ENCODE assay signal across 8 cellular contexts in the genomic region with DNA sequence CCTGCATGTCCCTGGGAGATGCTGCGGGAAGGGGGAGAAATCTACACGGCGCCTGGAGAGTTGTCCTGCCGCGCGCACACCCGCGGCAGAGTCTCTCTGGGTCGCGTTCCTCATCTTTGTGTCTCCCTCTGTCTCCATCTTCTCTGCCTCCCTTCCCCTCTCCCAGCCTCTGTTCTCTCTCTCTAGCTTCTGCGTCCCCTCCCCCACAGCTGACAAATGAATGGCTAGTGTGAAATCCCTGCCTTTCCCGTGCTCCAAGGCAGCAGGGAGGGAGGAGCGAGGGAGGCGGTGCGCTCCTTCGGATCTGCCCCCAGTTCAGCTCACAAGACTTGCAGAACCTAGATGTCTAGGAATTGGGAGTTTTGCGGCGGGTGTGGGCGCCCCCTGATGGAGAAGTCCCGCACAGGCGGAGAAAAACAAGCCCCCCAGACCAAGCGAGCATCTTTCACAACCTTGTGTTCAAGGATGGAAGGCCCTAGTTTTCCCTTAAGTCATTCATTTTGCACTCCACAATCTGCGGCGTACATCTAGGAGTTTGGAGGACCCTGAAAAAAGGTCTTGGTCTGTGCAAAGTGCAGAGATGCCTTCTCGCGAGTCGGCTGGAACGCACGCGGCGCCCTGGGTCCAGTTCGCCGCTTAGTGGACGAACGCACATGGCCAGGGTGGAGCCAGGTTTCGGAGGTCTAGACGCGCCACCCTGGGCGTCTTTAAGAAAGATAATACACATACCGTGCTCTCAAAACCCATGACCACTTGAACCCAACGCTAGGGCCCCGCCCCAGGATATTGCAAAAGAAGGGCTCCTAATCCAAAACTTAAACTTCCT. TPM values are rescaled to one million over a fixed set of nuclear protein-coding genes. Genes with fewer than 3 reads are reported as not detected.
A peak's percentile ranks its signal among the peaks of the same experiment; 100 is the strongest.
DNase-seq lines count a peak whose midpoint lies in the region; ATAC-seq and TF ChIP-seq lines count a peak whose summit lies in the region.

No MANE protein-coding gene starts in this region.

- no peaks in the 10 kb centered on the region for H3K9me3 ChIP-seq in OCI-LY1 (ENCODE audit: low read length)

- no peak overlapping the region; the same call in 1 of the 2 replicates for H3K9ac ChIP-seq in OCI-LY1 (ENCODE audit: low read length)

- H3K9me3 Mint-ChIP-seq in activated naive CD4-positive, alpha-beta T cell treated with anti-CD3 and anti-CD28 coated beads, Interleukin-2, amount 50 U/mL, for 24 hours = no peaks in the 10 kb centered on the region
- H3K9me3 Mint-ChIP-seq in neural crest cell = no peaks in the 10 kb centered on the region

- H3K4me3 ChIP-seq in OCI-LY1 (ENCODE audit: low read depth, low read length, poor library complexity, severe bottlenecking) = peak overlapping the region; percentile 55

- ATAC-seq in GM21390 (IDR thresholded peaks at IDR 0.05; ENCODE audit: unreplicated experiment) = peak; percentile 60

- H3K27me3 Mint-ChIP-seq in activated naive CD4-positive, alpha-beta T cell treated with anti-CD3 and anti-CD28 coated beads, Interleukin-2, amount 50 U/mL, for 24 hours = peaks cover 66% of the 10 kb centered on the region
- H3K27me3 Mint-ChIP-seq in neural crest cell (ENCODE audit: low read depth) = peaks cover 6% of the 10 kb centered on the region

- no peak overlapping the region for H2AFZ ChIP-seq in OCI-LY1 (ENCODE audit: low read length)

- no peaks in the 10 kb centered on the region for H4K20me1 ChIP-seq in OCI-LY1 (ENCODE audit: insufficient read depth, low read length)

- H3F3A ChIP-seq in OCI-LY1 (ENCODE audit: insufficient read depth, low read length) = no peaks in the 10 kb centered on the region

- H3K27me3 ChIP-seq in OCI-LY1 (ENCODE audit: insufficient read depth, low read length) = 0 out of 2 replicates have a peak, but pooled peaks cover 4% of the 10 kb centered on the region

- no peaks in the 10 kb centered on the region for H3K36me3 ChIP-seq in OCI-LY1 (ENCODE audit: insufficient read depth, low read length)

- no peak overlapping the region for H3K27ac ChIP-seq in OCI-LY1 (ENCODE audit: low read depth, low read length, poor library complexity, severe bottlenecking)

- TF ChIP-seq CTCF in OCI-LY1 (IDR thresholded peaks at IDR 0.05; ENCODE audit: low read length) (peak; percentile 84), neural crest cell (conservative IDR thresholded peaks at IDR 0.05) (peak; percentile 94)

- H3K36me3 Mint-ChIP-seq in activated naive CD4-positive, alpha-beta T cell treated with anti-CD3 and anti-CD28 coated beads, Interleukin-2, amount 50 U/mL, for 24 hours = no peaks in the 10 kb centered on the region
- peaks cover 3% of the 10 kb centered on the region for H3K36me3 Mint-ChIP-seq in neural crest cell (ENCODE audit: low read depth)

- no peaks in the 10 kb centered on the region for H3K9me2 ChIP-seq in OCI-LY1 (ENCODE audit: low read depth, low read length)

- H3K27ac Mint-ChIP-seq in activated naive CD4-positive, alpha-beta T cell treated with anti-CD3 and anti-CD28 coated beads, Interleukin-2, amount 50 U/mL, for 24 hours = no peak overlapping the region
- H3K27ac Mint-ChIP-seq in neural crest cell (ENCODE audit: unreplicated experiment) = peak overlapping the region; percentile 96

- H3K4me3 Mint-ChIP-seq in activated naive CD4-positive, alpha-beta T cell treated with anti-CD3 and anti-CD28 coated beads, Interleukin-2, amount 50 U/mL, for 24 hours = peak overlapping the region; percentile 74
- peak overlapping the region; percentile 95 for H3K4me3 Mint-ChIP-seq in neural crest cell

- H3K4me1 ChIP-seq in OCI-LY1 (ENCODE audit: insufficient read depth, low read length, severe bottlenecking) = peaks cover 13% of the 10 kb centered on the region

- H3K4me1 Mint-ChIP-seq in activated naive CD4-positive, alpha-beta T cell treated with anti-CD3 and anti-CD28 coated beads, Interleukin-2, amount 50 U/mL, for 24 hours = peaks cover 27% of the 10 kb centered on the region
- H3K4me1 Mint-ChIP-seq in neural crest cell = peaks cover 52% of the 10 kb centered on the region

- no peaks in the 10 kb centered on the region for H3K79me2 ChIP-seq in OCI-LY1 (ENCODE audit: insufficient read depth, low read length)

- peak overlapping the region; percentile 79 for H3K4me2 ChIP-seq in OCI-LY1 (ENCODE audit: low read length)

- peak; percentile 80 for DNase-seq in DMS53 treated with DMSO at 0.1 percent for 48 hours (lab: John Stamatoyannopoulos, UW; ENCODE audit: unreplicated experiment)
- DNase-seq in HPDE6-E6E7 (ENCODE audit: extremely low spot score) = peak; percentile 67
- peak; percentile 89 for DNase-seq in globus pallidus (ENCODE audit: low spot score)
- DNase-seq in neural crest cell (ENCODE audit: low read depth, low spot score) = peak; percentile 95
- DNase-seq in ureter (ENCODE audit: low spot score) = peak; percentile 89

RNA-seq across cellular contexts. Expression of gene VCAN, which starts 2.0 kb away (rescaled TPM):
- total RNA-seq in neural crest cell = 234 and 236 TPM in 2 replicates
- 75.9 TPM for total RNA-seq in ureter
